ENCODE assay signal across 12 cellular contexts in genomic region chr1:243587823-243588560, GRCh38.
A peak's percentile ranks its signal among the peaks of the same experiment; 100 is the strongest.
DNase-seq lines count a peak whose midpoint lies in the region; ATAC-seq, FAIRE-seq and TF ChIP-seq lines count a peak whose summit lies in the region.
"Had no signal": no experiment of that assay in that cellular context is flagged by ENCODE, and none has a peak within 500 bp of the region (broad histone marks: within the 10 kb centered on the region; RNA-seq: fewer than 3 reads in every experiment).

No MANE protein-coding gene starts in this region.

- CTCF ChIA-PET in H1 (lab: Charles Lee; ENCODE audit: partially characterized antibody): interaction anchor here (0.6 to 1.4 kb wide), 2 partner anchors 64 to 370 kb away, joined by 3 to 4 read pairs; no protein-coding TSS in a partner anchor

- no peak overlapping the region for H3K4ac ChIP-seq in H1 (replicated peaks; ENCODE audit: insufficient read length, low read depth, low read length)

- H3K18ac ChIP-seq in H1 (ENCODE audit: extremely low read depth, low read length): no peak overlapping the region

- no peak overlapping the region for H3K4me3 ChIP-seq in H1 (ENCODE audit: extremely low read depth in 1 of 4, insufficient read depth in 2 of 4, low read depth in 3 of 4, low read length in 4 of 4)
- H3K4me3 ChIP-seq: K562, ovary had no signal

- no peak overlapping the region for H2BK15ac ChIP-seq in H1 (ENCODE audit: low read length)

- H4K91ac ChIP-seq in H1 (replicated peaks; ENCODE audit: insufficient read length, low read length): no peak overlapping the region

- TF ChIP-seq RAD21 in H1 (IDR thresholded peaks at IDR 0.05 in 1 of 2, conservative IDR thresholded peaks at IDR 0.05 in 1 of 2; ENCODE audit: low read depth in 2 of 2, low read length in 2 of 2): no peak

- H2BK20ac ChIP-seq in H1 (ENCODE audit: low read length): no peak overlapping the region

- no peak overlapping the region for H2BK120ac ChIP-seq in H1 (replicated peaks; ENCODE audit: low read depth, low read length)

- TF ChIP-seq CTCF in H1 (IDR thresholded peaks at IDR 0.05; ENCODE audit: control extremely low read depth in 1 of 3, insufficient read depth in 1 of 3, low read depth in 1 of 3, low read length in 3 of 3): no peak

- no peak overlapping the region for H2BK5ac ChIP-seq in H1 (ENCODE audit: low read depth, low read length)

- no peak for TF ChIP-seq POLR2A in H1 (IDR thresholded peaks at IDR 0.05; ENCODE audit: control extremely low read depth in 1 of 2, low read depth in 2 of 2, low read length in 2 of 2)
- no peak for TF ChIP-seq POLR2A in erythroblast (IDR thresholded peaks at IDR 0.05; ENCODE audit: low read length)

- no peaks in the 10 kb centered on the region for H3K4me1 ChIP-seq in H1 (replicated peaks in 1 of 4; ENCODE audit: control insufficient read depth in 3 of 4, insufficient read depth in 4 of 4, low read length in 3 of 4)

- DNase-seq in H1 (ENCODE audit: low read depth in 1 of 2, low spot score in 2 of 2) (no peak), COLO668 (lab: John Stamatoyannopoulos, UW; ENCODE audit: unreplicated experiment) (no peak), SKM-1 treated with dmso at 0.1 percent for 144 hours (lab: John Stamatoyannopoulos, UW; ENCODE audit: unreplicated experiment) (no peak), erythroblast (lab: John Stamatoyannopoulos, UW) (no peak)
- DNase-seq: endodermal cell, NCI-H774, ovary, T-helper 9 cell had no signal

- 95% methylated on average over 4 of the region's 4 CpGs; no CpG with 5 or more reads in 1 of the 2 experiments for WGBS in H1 (ENCODE audit: extremely low coverage in 1 of 2, insufficient coverage in 1 of 2, insufficient read length in 1 of 2, insufficient replicate concordance in 2 of 2, low coverage in 1 of 2, low lambda C conversion rate in 2 of 2, missing lambda C conversion rate in 1 of 2), 2 experiments

- H3K56ac ChIP-seq in H1 (replicated peaks; ENCODE audit: insufficient read length, low read depth, low read length): no peak overlapping the region

- H3K27ac ChIP-seq in H1 (ENCODE audit: low read depth, low read length): no peak overlapping the region
- H3K27ac ChIP-seq: ovary had no signal

- H3K23me2 ChIP-seq in H1 (ENCODE audit: low read depth, low read length): no peaks in the 10 kb centered on the region

- no peak for TF ChIP-seq EP300 in H1 (IDR thresholded peaks at IDR 0.05; ENCODE audit: borderline replicate concordance in 1 of 2, low read depth in 2 of 2, low read length in 2 of 2)

- H4K8ac ChIP-seq in H1 (ENCODE audit: extremely low read depth, insufficient read depth, low read length): no peak overlapping the region

- POLR2A ChIA-PET in H1 (lab: Charles Lee; ENCODE audit: partially characterized antibody): no interaction called here

- H3K9me3 ChIP-seq in H1 (ENCODE audit: insufficient read depth in 2 of 2, low read depth in 1 of 2, low read length in 1 of 2): 0 out of 4 replicates have a peak, but pooled peaks cover 0 to 4% of the 10 kb centered on the region in 2 experiments
- H3K9me3 ChIP-seq: ovary had no signal

- no peaks in the 10 kb centered on the region for H3K27me3 ChIP-seq in H1 (replicated peaks in 1 of 4; ENCODE audit: control insufficient read depth in 3 of 4, extremely low read depth in 1 of 4, insufficient read depth in 3 of 4, low read length in 3 of 4)
- H3K27me3 ChIP-seq: ovary had no signal

- H2BK12ac ChIP-seq in H1 (ENCODE audit: low read depth, low read length): no peak overlapping the region

- H3K9ac ChIP-seq in H1 (replicated peaks in 1 of 4; ENCODE audit: extremely low read depth in 1 of 4, low read depth in 3 of 4, low read length in 3 of 4): no peak overlapping the region

- no peak overlapping the region for H4K5ac ChIP-seq in H1 (ENCODE audit: insufficient read length, low read depth, low read length)

- H3K36me3 ChIP-seq in H1 (ENCODE audit: control insufficient read depth in 2 of 4, insufficient read depth in 4 of 4, low read length in 3 of 4): no peaks in the 10 kb centered on the region; a peak in 2 of 8 replicates
- H3K36me3 ChIP-seq: ovary had no signal

- no peaks in the 10 kb centered on the region for H3K79me2 ChIP-seq in H1 (ENCODE audit: control insufficient read depth in 1 of 2, insufficient read depth in 2 of 2, low read length in 2 of 2)

- ATAC-seq in GM18873 (IDR thresholded peaks at IDR 0.05; ENCODE audit: low FRiP score, unreplicated experiment) (peak; percentile 93), GM21526 (IDR thresholded peaks at IDR 0.05; ENCODE audit: low FRiP score, unreplicated experiment) (peak; percentile 90), HG03135 (IDR thresholded peaks at IDR 0.05; ENCODE audit: unreplicated experiment) (peak; percentile 93)
- ATAC-seq: K562 had no signal

- no peak overlapping the region for H2AFZ ChIP-seq in H1 (ENCODE audit: low read length)

- H3K23ac ChIP-seq in H1 (ENCODE audit: insufficient read length): no peak overlapping the region

- peak; percentile 48 for FAIRE-seq in H1 (lab: Jason Lieb, UNC)
- FAIRE-seq: K562 had no signal

- no peaks in the 10 kb centered on the region for H4K20me1 ChIP-seq in H1 (replicated peaks in 1 of 2; ENCODE audit: control insufficient read depth in 1 of 2, insufficient read depth in 2 of 2, low read length in 2 of 2)

- no peak overlapping the region for H3K4me2 ChIP-seq in H1 (ENCODE audit: insufficient read depth in 1 of 2, low read depth in 2 of 2, low read length in 2 of 2)

- H3K14ac ChIP-seq in H1 (ENCODE audit: insufficient read length): no peak overlapping the region

- H3K79me1 ChIP-seq in H1 (ENCODE audit: low read depth, low read length): no peaks in the 10 kb centered on the region

- no peak overlapping the region for H2AK5ac ChIP-seq in H1 (ENCODE audit: low read depth, low read length)

TF ChIP-seq in H1, 55 proteins besides CTCF, POLR2A, EP300 and RAD21:
- TF ChIP-seq FOSL1 (IDR thresholded peaks at IDR 0.05; ENCODE audit: insufficient read depth, low read depth, low read length): no peak
- no peak for TF ChIP-seq EZH2 (IDR thresholded peaks at IDR 0.05; ENCODE audit: low read depth, low read length, severe bottlenecking)
- TF ChIP-seq, protein P1, sequence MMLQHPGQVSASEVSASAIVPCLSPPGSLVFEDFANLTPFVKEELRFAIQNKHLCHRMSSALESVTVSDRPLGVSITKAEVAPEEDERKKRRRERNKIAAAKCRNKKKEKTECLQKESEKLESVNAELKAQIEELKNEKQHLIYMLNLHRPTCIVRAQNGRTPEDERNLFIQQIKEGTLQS (IDR thresholded peaks at IDR 0.05; ENCODE audit: insufficient read depth, low read depth, low read length): no peak
- no peak for TF ChIP-seq ZNF274 (IDR thresholded peaks at IDR 0.05; ENCODE audit: borderline replicate concordance, extremely low read depth, low read length)
- no peak for TF ChIP-seq GABPA (IDR thresholded peaks at IDR 0.05; ENCODE audit: borderline replicate concordance, insufficient read depth, low read length)
- TF ChIP-seq POLR2AphosphoS5 (IDR thresholded peaks at IDR 0.05; ENCODE audit: low read depth, low read length): no peak
- TF ChIP-seq CBX8 (IDR thresholded peaks at IDR 0.05; ENCODE audit: borderline replicate concordance, low read depth, low read length): no peak
- no peak for TF ChIP-seq SIX5 (IDR thresholded peaks at IDR 0.05; ENCODE audit: low read depth, low read length)
- TF ChIP-seq GTF2F1 (IDR thresholded peaks at IDR 0.05; ENCODE audit: borderline replicate concordance, low read depth, low read length): no peak
- TF ChIP-seq CHD1 (IDR thresholded peaks at IDR 0.05; ENCODE audit: low read depth, low read length): no peak
